1 cellular context compared by ENCODE assay signal in the genomic region with DNA sequence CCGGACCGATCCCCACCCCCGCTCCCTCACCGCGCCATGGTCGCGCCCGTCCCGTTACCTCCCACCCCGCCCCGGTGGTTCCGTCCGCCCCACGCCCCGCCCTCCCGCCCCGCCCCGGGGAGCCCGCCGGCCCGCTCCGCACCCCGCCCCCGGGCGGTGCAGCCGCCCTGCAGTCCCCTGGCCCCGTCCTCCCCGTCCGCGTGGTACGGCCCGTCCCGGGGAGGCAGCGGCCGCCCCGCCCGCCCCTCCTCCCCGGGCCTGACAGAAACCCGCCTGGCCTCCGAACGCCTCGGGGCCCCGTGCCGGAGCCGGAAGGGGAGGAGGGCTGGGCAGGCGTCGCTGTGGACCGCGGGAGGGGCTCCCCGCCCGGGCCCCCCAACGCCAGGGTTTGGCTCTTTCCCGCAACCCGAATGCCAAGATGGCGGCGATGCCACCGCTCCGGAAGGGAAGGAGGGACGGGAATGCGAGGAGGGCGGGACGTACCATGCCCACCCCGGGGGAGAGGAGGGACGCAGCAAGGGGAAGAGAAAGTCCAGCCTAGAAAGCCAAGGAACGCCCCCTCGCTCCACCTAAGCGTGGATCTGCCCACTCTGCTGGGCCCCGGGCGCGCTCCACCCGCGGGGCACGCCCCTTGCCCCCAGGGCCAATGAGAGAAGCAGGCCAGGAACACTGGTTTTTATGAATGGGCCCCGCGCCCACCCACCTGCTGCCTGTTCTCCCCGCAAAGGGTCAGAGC.
A peak's percentile ranks its signal among the peaks of the same experiment; 100 is the strongest.
TF ChIP-seq lines count a peak whose summit lies in the region.

Gene PIP4K2B (minus strand): TSS at position 56 of the 736 bp plus-strand sequence. CDS start 132 bp downstream, outside the sequence.

TF ChIP-seq in SK-N-SH, 30 proteins besides CTCF, POLR2A, EP300 and RAD21 (continued from another document):
- peak; percentile 95 for TF ChIP-seq YY1 (IDR thresholded peaks at IDR 0.05; ENCODE audit: low read depth)
- TF ChIP-seq POLR2AphosphoS5 (IDR thresholded peaks at IDR 0.05; ENCODE audit: low read depth, low read length) = peak; percentile 89
- TF ChIP-seq FOXJ3 (CRISPR knock-in tag; IDR thresholded peaks at IDR 0.05) = no peak
